12 cellular contexts compared by ENCODE assay signal in the genomic region with DNA sequence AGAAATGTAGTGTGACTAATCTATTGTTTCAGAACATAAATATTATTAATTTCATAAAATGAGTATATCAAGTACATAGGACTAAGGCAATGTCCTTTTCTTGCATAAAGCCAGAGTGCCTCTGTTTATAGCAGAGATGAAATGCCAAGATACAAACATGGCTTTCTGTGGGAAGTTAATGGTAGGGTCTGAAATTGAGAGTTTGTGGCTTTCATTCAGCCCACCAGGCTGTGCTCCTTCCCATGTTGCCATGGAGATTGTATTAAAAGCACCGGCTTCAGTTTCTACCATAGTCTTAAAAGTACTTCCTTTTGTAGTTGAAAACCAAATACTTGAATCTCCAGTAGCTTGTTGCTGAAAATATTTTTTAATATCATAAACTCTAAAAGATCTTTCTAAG.
DNase-seq lines count a peak whose midpoint lies in the region; ATAC-seq and TF ChIP-seq lines count a peak whose summit lies in the region.
"Had no signal": no experiment of that assay in that cellular context is flagged by ENCODE, and none has a peak within 500 bp of the region (broad histone marks: within the 10 kb centered on the region; RNA-seq: fewer than 3 reads in every experiment).

No MANE protein-coding gene starts in this region.

- no peaks in the 10 kb centered on the region for H3K4me1 Mint-ChIP-seq in endothelial cell (ENCODE audit: unreplicated experiment)
- H3K4me1 Mint-ChIP-seq in CD4-positive, alpha-beta T cell (ENCODE audit: low read depth), result peaks cover under 1% of the 10 kb centered on the region
- H3K4me1 Mint-ChIP-seq: nephron had no signal

- no peaks in the 10 kb centered on the region for H3K27me3 ChIP-seq in CD4-positive, alpha-beta T cell (ENCODE audit: control insufficient read depth, insufficient read depth, low read length)
- H3K27me3 ChIP-seq: ascending aorta had no signal

- CTCF ChIA-PET in CD4-positive, alpha-beta T cell (lab: Charles Lee), result no interaction called here

- no peak for TF ChIP-seq CTCF in GM20000 (IDR thresholded peaks at IDR 0.05; ENCODE audit: extremely low read depth, missing control alignments)
- TF ChIP-seq CTCF in endothelial cell (IDR thresholded peaks at IDR 0.05; ENCODE audit: unreplicated experiment), result no peak
- TF ChIP-seq CTCF in CD4-positive, alpha-beta T cell (IDR thresholded peaks at IDR 0.05), result no peak

- H3K27ac Mint-ChIP-seq in endothelial cell (ENCODE audit: unreplicated experiment), result no peak overlapping the region
- no peak overlapping the region for H3K27ac Mint-ChIP-seq in CD4-positive, alpha-beta T cell
- H3K27ac Mint-ChIP-seq: nephron had no signal

- peak; percentile 57 for DNase-seq in GM20000 (ENCODE audit: low spot score)
- DNase-seq in NCI-H2227 treated with DMSO at 0.1 percent for 48 hours (lab: John Stamatoyannopoulos, UW), result peak; percentile 6
- no peak for DNase-seq in endothelial cell (ENCODE audit: low spot score)
- no peak for DNase-seq in CD4-positive, alpha-beta T cell
- DNase-seq in DMS53 (lab: John Stamatoyannopoulos, UW), result no peak
- DNase-seq in activated CD4-positive, alpha-beta T cell treated with anti-CD3 and anti-CD28 coated beads for 48 hours, result no peak
- DNase-seq: NCI-H510A; stimulated activated CD4-positive, alpha-beta T cell treated with anti-CD3 and anti-CD28 coated beads, Interleukin-2, amount 100 ng/mL, for 24 hours had no signal

- peaks cover 21% of the 10 kb centered on the region for H3K36me3 Mint-ChIP-seq in endothelial cell (ENCODE audit: low read depth, unreplicated experiment)
- peaks cover 69% of the 10 kb centered on the region for H3K36me3 Mint-ChIP-seq in CD4-positive, alpha-beta T cell (ENCODE audit: low read depth)

- H3K9me3 Mint-ChIP-seq in endothelial cell (ENCODE audit: unreplicated experiment), result no peaks in the 10 kb centered on the region
- peaks cover 3% of the 10 kb centered on the region for H3K9me3 Mint-ChIP-seq in CD4-positive, alpha-beta T cell

- POLR2A ChIA-PET in CD4-positive, alpha-beta T cell (lab: Charles Lee), result no interaction called here

- no peaks in the 10 kb centered on the region for H3K9me3 ChIP-seq in CD4-positive, alpha-beta T cell (ENCODE audit: control insufficient read depth, low read length)

- intact Hi-C loops in CD4-positive, alpha-beta T cell (cut with DNase I, micrococcal nuclease), result no loop called here

- H3K27ac ChIP-seq in CD4-positive, alpha-beta T cell (ENCODE audit: low read depth, low read length), result no peak overlapping the region
- H3K27ac ChIP-seq: ascending aorta had no signal

- peak; percentile 67 for ATAC-seq in GM18505 (IDR thresholded peaks at IDR 0.05; ENCODE audit: unreplicated experiment)
- ATAC-seq in HG03025 (IDR thresholded peaks at IDR 0.05; ENCODE audit: low FRiP score, unreplicated experiment), result peak; percentile 69
- no peak for ATAC-seq in CD4-positive, alpha-beta T cell (ENCODE audit: poor library complexity)

- no peaks in the 10 kb centered on the region for H3K27me3 Mint-ChIP-seq in endothelial cell (ENCODE audit: unreplicated experiment)
- H3K27me3 Mint-ChIP-seq in CD4-positive, alpha-beta T cell, result no peaks in the 10 kb centered on the region

- TF ChIP-seq POLR2A in GM18505 (IDR thresholded peaks at IDR 0.05; ENCODE audit: borderline replicate concordance, extremely low read depth, insufficient read depth, insufficient read length), result no peak

- H3K4me3 Mint-ChIP-seq in endothelial cell (ENCODE audit: unreplicated experiment), result no peak overlapping the region
- no peak overlapping the region for H3K4me3 Mint-ChIP-seq in CD4-positive, alpha-beta T cell
- H3K4me3 Mint-ChIP-seq: nephron had no signal

Comparison
In these comparisons a context has a peak if more than half of its experiments do, and no peak if none do; other contexts are left out.
1. DNase-seq: peak in GM20000 (single experiment) and NCI-H2227 treated with DMSO at 0.1 percent for 48 hours (single experiment); none in endothelial cell (single experiment), CD4-positive, alpha-beta T cell (0 of 10), DMS53 (single experiment) and activated CD4-positive, alpha-beta T cell treated with anti-CD3 and anti-CD28 coated beads for 48 hours (single experiment).